Comparison of ENCODE assay signal across 1 cellular context in genomic region chr6:28218312-28219248, GRCh38.
A peak's percentile ranks its signal among the peaks of the same experiment; 100 is the strongest.
TF ChIP-seq lines count a peak whose summit lies in the region.

No MANE protein-coding gene starts in this region.

TF ChIP-seq in HepG2, 621 proteins besides CTCF, POLR2A, EP300 and RAD21 (continued from another document and continues in another):
- no peak for TF ChIP-seq ZNF138 (CRISPR knock-in tag; IDR thresholded peaks at IDR 0.05; ENCODE audit: low read depth)
- TF ChIP-seq KDM3A (CRISPR knock-in tag; IDR thresholded peaks at IDR 0.05; ENCODE audit: low read depth), result no peak
- peak; percentile 50; the same call in 1 of the 2 replicates for TF ChIP-seq MEF2D (CRISPR knock-in tag; IDR thresholded peaks at IDR 0.05)
- peak; percentile 55; the same call in 1 of the 2 replicates for TF ChIP-seq MAZ (IDR thresholded peaks at IDR 0.05; ENCODE audit: borderline replicate concordance, low read depth, low read length)
- peak; percentile 66; the same call in 1 of the 2 replicates for TF ChIP-seq MAZ (CRISPR knock-in tag; IDR thresholded peaks at IDR 0.05; ENCODE audit: low read depth)
- 0 out of 2 replicates have a peak, but pooled peaks have one; percentile 54 for TF ChIP-seq CENPT (CRISPR knock-in tag; IDR thresholded peaks at IDR 0.05; ENCODE audit: low read depth)
- no peak for TF ChIP-seq NR1H2 (CRISPR knock-in tag; IDR thresholded peaks at IDR 0.05; ENCODE audit: borderline replicate concordance, low read depth)
- peak; percentile 69; the same call in 1 of the 2 replicates for TF ChIP-seq ZNF546 (CRISPR knock-in tag; conservative IDR thresholded peaks at IDR 0.05)
- TF ChIP-seq ZFP36L1 (CRISPR knock-in tag; IDR thresholded peaks at IDR 0.05), result peak; percentile 70; the same call in 1 of the 2 replicates
- TF ChIP-seq CSRNP1 (CRISPR knock-in tag; IDR thresholded peaks at IDR 0.05), result peak; percentile 91
- TF ChIP-seq, protein P1, sequence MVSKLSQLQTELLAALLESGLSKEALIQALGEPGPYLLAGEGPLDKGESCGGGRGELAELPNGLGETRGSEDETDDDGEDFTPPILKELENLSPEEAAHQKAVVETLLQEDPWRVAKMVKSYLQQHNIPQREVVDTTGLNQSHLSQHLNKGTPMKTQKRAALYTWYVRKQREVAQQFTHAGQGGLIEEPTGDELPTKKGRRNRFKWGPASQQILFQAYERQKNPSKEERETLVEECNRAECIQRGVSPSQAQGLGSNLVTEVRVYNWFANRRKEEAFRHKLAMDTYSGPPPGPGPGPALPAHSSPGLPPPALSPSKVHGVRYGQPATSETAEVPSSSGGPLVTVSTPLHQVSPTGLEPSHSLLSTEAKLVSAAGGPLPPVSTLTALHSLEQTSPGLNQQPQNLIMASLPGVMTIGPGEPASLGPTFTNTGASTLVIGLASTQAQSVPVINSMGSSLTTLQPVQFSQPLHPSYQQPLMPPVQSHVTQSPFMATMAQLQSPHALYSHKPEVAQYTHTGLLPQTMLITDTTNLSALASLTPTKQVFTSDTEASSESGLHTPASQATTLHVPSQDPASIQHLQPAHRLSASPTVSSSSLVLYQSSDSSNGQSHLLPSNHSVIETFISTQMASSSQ (IDR thresholded peaks at IDR 0.05; ENCODE audit: low read depth), result no peak
- TF ChIP-seq, protein P1 (CRISPR knock-in tag; IDR thresholded peaks at IDR 0.05; ENCODE audit: borderline replicate concordance), result 0 out of 2 replicates have a peak, but pooled peaks have one; percentile 27
- TF ChIP-seq, protein P2, sequence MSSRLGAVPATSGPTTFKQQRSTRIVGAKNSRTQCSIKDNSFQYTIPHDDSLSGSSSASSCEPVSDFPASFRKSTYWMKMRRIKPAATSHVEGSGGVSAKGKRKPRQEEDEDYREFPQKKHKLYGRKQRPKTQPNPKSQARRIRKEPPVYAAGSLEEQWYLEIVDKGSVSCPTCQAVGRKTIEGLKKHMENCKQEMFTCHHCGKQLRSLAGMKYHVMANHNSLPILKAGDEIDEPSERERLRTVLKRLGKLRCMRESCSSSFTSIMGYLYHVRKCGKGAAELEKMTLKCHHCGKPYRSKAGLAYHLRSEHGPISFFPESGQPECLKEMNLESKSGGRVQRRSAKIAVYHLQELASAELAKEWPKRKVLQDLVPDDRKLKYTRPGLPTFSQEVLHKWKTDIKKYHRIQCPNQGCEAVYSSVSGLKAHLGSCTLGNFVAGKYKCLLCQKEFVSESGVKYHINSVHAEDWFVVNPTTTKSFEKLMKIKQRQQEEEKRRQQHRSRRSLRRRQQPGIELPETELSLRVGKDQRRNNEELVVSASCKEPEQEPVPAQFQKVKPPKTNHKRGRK (CRISPR knock-in tag; IDR thresholded peaks at IDR 0.05), result no peak
- no peak for TF ChIP-seq ZBTB21 (CRISPR knock-in tag; IDR thresholded peaks at IDR 0.05)
- TF ChIP-seq, protein P3, sequence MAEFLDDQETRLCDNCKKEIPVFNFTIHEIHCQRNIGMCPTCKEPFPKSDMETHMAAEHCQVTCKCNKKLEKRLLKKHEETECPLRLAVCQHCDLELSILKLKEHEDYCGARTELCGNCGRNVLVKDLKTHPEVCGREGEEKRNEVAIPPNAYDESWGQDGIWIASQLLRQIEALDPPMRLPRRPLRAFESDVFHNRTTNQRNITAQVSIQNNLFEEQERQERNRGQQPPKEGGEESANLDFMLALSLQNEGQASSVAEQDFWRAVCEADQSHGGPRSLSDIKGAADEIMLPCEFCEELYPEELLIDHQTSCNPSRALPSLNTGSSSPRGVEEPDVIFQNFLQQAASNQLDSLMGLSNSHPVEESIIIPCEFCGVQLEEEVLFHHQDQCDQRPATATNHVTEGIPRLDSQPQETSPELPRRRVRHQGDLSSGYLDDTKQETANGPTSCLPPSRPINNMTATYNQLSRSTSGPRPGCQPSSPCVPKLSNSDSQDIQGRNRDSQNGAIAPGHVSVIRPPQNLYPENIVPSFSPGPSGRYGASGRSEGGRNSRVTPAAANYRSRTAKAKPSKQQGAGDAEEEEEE (CRISPR knock-in tag; IDR thresholded peaks at IDR 0.05; ENCODE audit: borderline replicate concordance), result no peak; the same call in 1 of the 2 replicates
- no peak for TF ChIP-seq KIAA2018 (CRISPR knock-in tag; IDR thresholded peaks at IDR 0.05; ENCODE audit: borderline replicate concordance)
- TF ChIP-seq, protein P4, sequence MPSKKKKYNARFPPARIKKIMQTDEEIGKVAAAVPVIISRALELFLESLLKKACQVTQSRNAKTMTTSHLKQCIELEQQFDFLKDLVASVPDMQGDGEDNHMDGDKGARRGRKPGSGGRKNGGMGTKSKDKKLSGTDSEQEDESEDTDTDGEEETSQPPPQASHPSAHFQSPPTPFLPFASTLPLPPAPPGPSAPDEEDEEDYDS (CRISPR knock-in tag; IDR thresholded peaks at IDR 0.05), result no peak
- TF ChIP-seq, protein P5, sequence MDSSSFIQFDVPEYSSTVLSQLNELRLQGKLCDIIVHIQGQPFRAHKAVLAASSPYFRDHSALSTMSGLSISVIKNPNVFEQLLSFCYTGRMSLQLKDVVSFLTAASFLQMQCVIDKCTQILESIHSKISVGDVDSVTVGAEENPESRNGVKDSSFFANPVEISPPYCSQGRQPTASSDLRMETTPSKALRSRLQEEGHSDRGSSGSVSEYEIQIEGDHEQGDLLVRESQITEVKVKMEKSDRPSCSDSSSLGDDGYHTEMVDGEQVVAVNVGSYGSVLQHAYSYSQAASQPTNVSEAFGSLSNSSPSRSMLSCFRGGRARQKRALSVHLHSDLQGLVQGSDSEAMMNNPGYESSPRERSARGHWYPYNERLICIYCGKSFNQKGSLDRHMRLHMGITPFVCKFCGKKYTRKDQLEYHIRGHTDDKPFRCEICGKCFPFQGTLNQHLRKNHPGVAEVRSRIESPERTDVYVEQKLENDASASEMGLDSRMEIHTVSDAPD (CRISPR knock-in tag; IDR thresholded peaks at IDR 0.05), result peak; percentile 43; the same call in 1 of the 2 replicates
- TF ChIP-seq ZNF333 (CRISPR knock-in tag; IDR thresholded peaks at IDR 0.05; ENCODE audit: borderline replicate concordance), result no peak
- TF ChIP-seq ATF7 (IDR thresholded peaks at IDR 0.05), result no peak
- TF ChIP-seq ATF7 (CRISPR knock-in tag; IDR thresholded peaks at IDR 0.05), result no peak
- no peak for TF ChIP-seq RBAK (CRISPR knock-in tag; IDR thresholded peaks at IDR 0.05)
- TF ChIP-seq ISL2 (CRISPR knock-in tag; IDR thresholded peaks at IDR 0.05), result 0 out of 2 replicates have a peak, but pooled peaks have one; percentile 58
- 0 out of 2 replicates have a peak, but pooled peaks have one; percentile 67 for TF ChIP-seq ZFP82 (CRISPR knock-in tag; IDR thresholded peaks at IDR 0.05; ENCODE audit: borderline replicate concordance)
- TF ChIP-seq HDAC1 (CRISPR knock-in tag; IDR thresholded peaks at IDR 0.05), result peak; percentile 72
- TF ChIP-seq, protein P6, sequence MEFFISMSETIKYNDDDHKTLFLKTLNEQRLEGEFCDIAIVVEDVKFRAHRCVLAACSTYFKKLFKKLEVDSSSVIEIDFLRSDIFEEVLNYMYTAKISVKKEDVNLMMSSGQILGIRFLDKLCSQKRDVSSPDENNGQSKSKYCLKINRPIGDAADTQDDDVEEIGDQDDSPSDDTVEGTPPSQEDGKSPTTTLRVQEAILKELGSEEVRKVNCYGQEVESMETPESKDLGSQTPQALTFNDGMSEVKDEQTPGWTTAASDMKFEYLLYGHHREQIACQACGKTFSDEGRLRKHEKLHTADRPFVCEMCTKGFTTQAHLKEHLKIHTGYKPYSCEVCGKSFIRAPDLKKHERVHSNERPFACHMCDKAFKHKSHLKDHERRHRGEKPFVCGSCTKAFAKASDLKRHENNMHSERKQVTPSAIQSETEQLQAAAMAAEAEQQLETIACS (CRISPR knock-in tag; IDR thresholded peaks at IDR 0.05), result no peak
- TF ChIP-seq ZNF605 (CRISPR knock-in tag; IDR thresholded peaks at IDR 0.05), result peak; percentile 57; the same call in 1 of the 2 replicates
- TF ChIP-seq HOXD1 (CRISPR knock-in tag; IDR thresholded peaks at IDR 0.05), result peak; percentile 57
- TF ChIP-seq MTF2 (CRISPR knock-in tag; IDR thresholded peaks at IDR 0.05; ENCODE audit: borderline replicate concordance), result no peak
- no peak; the same call in 1 of the 2 replicates for TF ChIP-seq NFKBIZ (CRISPR knock-in tag; IDR thresholded peaks at IDR 0.05)
- peak; percentile 56; the same call in 1 of the 2 replicates for TF ChIP-seq ZNF451 (CRISPR knock-in tag; IDR thresholded peaks at IDR 0.05)
- peak; percentile 74 for TF ChIP-seq CBX1 (IDR thresholded peaks at IDR 0.05; ENCODE audit: low read depth)
- peak; percentile 90; the same call in 1 of the 2 replicates for TF ChIP-seq ZSCAN31 (CRISPR knock-in tag; IDR thresholded peaks at IDR 0.05; ENCODE audit: low read depth)
- no peak for TF ChIP-seq POGK (CRISPR knock-in tag; conservative IDR thresholded peaks at IDR 0.05)
- no peak; the same call in 1 of the 2 replicates for TF ChIP-seq ZNF431 (CRISPR knock-in tag; IDR thresholded peaks at IDR 0.05; ENCODE audit: borderline replicate concordance, low read depth)
